ENCODE assay signal across 9 cellular contexts in genomic region chr6:42959917-42960242, GRCh38. TPM values are rescaled to one million over a fixed set of nuclear protein-coding genes. Genes with fewer than 3 reads are reported as not detected.
DNase-seq lines count a peak whose midpoint lies in the region; ATAC-seq, FAIRE-seq and TF ChIP-seq lines count a peak whose summit lies in the region.
"Had no signal": no experiment of that assay in that cellular context is flagged by ENCODE, and none has a peak within 500 bp of the region (broad histone marks: within the 10 kb centered on the region; RNA-seq: fewer than 3 reads in every experiment).

No MANE protein-coding gene starts in this region.

- H3K4me2 ChIP-seq in HepG2 (ENCODE audit: low read depth, low read length): peak overlapping the region; percentile 94

- H3K4me3 ChIP-seq in cardiac fibroblast (replicated peaks in 1 of 2; ENCODE audit: low read depth in 2 of 2, low read length in 2 of 2) (peak overlapping the region; percentile 44 to 47), HepG2 (replicated peaks in 1 of 3; ENCODE audit: insufficient read depth in 1 of 3, low read depth in 2 of 3, low read length in 3 of 3) (peak overlapping the region; percentile 58 to 81 (median 66)), stomach smooth muscle (ENCODE audit: low read length in 2 of 2) (peak overlapping the region; percentile 62 to 76)

- peak; percentile 77 for FAIRE-seq in HepG2 (lab: Jason Lieb, UNC)

- peaks cover 11% of the 10 kb centered on the region for H3K4me1 Mint-ChIP-seq in activated CD4-positive, alpha-beta T cell treated with anti-CD3 and anti-CD28 coated beads for 36 hours

- peak overlapping the region; percentile 31 for H3K4me3 Mint-ChIP-seq in activated CD4-positive, alpha-beta T cell treated with anti-CD3 and anti-CD28 coated beads for 36 hours

- peak overlapping the region; percentile 55 for H2AFZ ChIP-seq in HepG2 (ENCODE audit: low read length)

- POLR2A ChIA-PET in activated CD4-positive, alpha-beta T cell treated with anti-CD3 and anti-CD28 coated beads for 36 hours (lab: Charles Lee): interaction anchor here (0.6 kb wide), 1 partner anchor 17 kb away, joined by 4 read pairs; no protein-coding TSS in a partner anchor
- POLR2A ChIA-PET in HepG2 (lab: Yijun Ruan, JAX): interaction anchor here (0.8 to 4.3 kb wide), 14 partner anchors 10 to 116 kb away, joined by 3 to 36 read pairs (median 6); partner anchors contain the start of genes CNPY3, CUL7, KLC4 and KLHDC3

- H3K36me3 ChIP-seq in HepG2 (replicated peaks in 1 of 2; ENCODE audit: control insufficient read depth in 1 of 2, insufficient read depth in 2 of 2, low read length in 2 of 2) (0 out of 5 replicates have a peak, but pooled peaks cover 0 to 1% of the 10 kb centered on the region in 2 experiments), stomach smooth muscle (ENCODE audit: control insufficient read depth in 2 of 2, insufficient read depth in 2 of 2, low read length in 2 of 2) (peaks cover 5 to 8% of the 10 kb centered on the region in 2 donors)

- peaks cover 11% of the 10 kb centered on the region for H3K36me3 Mint-ChIP-seq in activated CD4-positive, alpha-beta T cell treated with anti-CD3 and anti-CD28 coated beads for 36 hours (ENCODE audit: low read depth)

- no peaks in the 10 kb centered on the region for H3K9me3 Mint-ChIP-seq in activated CD4-positive, alpha-beta T cell treated with anti-CD3 and anti-CD28 coated beads for 36 hours (ENCODE audit: low read depth)

- H3K4me1 ChIP-seq in HepG2 (ENCODE audit: insufficient read depth, low read length): peaks cover 18% of the 10 kb centered on the region
- H3K4me1 ChIP-seq in stomach smooth muscle (ENCODE audit: control insufficient read depth, insufficient read depth, low read length): peaks cover 16% of the 10 kb centered on the region

- peak overlapping the region; percentile 26 for H3K9ac ChIP-seq in HepG2 (ENCODE audit: insufficient read depth, low read depth, low read length)
- no peak overlapping the region for H3K9ac ChIP-seq in stomach smooth muscle (ENCODE audit: low read length in 2 of 2)

- intact Hi-C loops in activated CD4-positive, alpha-beta T cell treated with anti-CD3 and anti-CD28 coated beads for 36 hours (cut with DNase I, micrococcal nuclease): loop anchor here in 1 of 2 experiments (10.0 kb wide), 1 partner anchor 185 kb away; no protein-coding TSS in a partner anchor
- intact Hi-C loops in HepG2 (cut with micrococcal nuclease; ENCODE audit: unreplicated experiment): loop anchor here (1.0 to 5.0 kb wide), 2 partner anchors 52 to 59 kb away; partner anchors contain the start of genes KLHDC3 and MEA1

- H3K27ac ChIP-seq in HepG2 (ENCODE audit: extremely low read length, insufficient read depth, low read length) (no peak overlapping the region), stomach smooth muscle (ENCODE audit: low read length) (no peak overlapping the region)

- ATAC-seq in activated CD4-positive, alpha-beta T cell treated with anti-CD3 and anti-CD28 coated beads for 36 hours: no peak
- ATAC-seq in HepG2: no peak

- TF ChIP-seq EP300 in HepG2 (IDR thresholded peaks at IDR 0.05; ENCODE audit: low read depth in 2 of 2, low read length in 2 of 2) (no peak), HepG2 (CRISPR knock-in tag; IDR thresholded peaks at IDR 0.05; ENCODE audit: borderline replicate concordance) (no peak)

- in situ Hi-C loops in HepG2 (cut with HindIII; ENCODE audit: extremely low pct_ligation_motif_present, low pct_unique_long_range_greater_than_20kb): no loop called here

- TF ChIP-seq POLR2A in HepG2 (IDR thresholded peaks at IDR 0.05; ENCODE audit: insufficient read depth in 1 of 2, low read depth in 2 of 2, low read length in 2 of 2): no peak

- DNase-seq in activated CD4-positive, alpha-beta T cell treated with anti-CD3 and anti-CD28 coated beads for 36 hours: no peak
- DNase-seq in activated CD4-positive, alpha-beta T cell treated with anti-CD3 and anti-CD28 coated beads for 4 hours: no peak
- DNase-seq in cardiac fibroblast (ENCODE audit: low read depth in 2 of 2) (no peak), HepG2 (ENCODE audit: low spot score) (no peak), GM19240 (ENCODE audit: insufficient read length, low spot score) (no peak), activated gamma-delta T cell treated with Interleukin-2 at 50 U/mL for 16 hours (no peak), T-helper 9 cell (no peak)
- DNase-seq: NK-92 treated with Interleukin-12 subunit alpha and Interleukin-12 subunit beta, amount 100 ng/mL, for 24 hours had no signal

- H3K9me3 ChIP-seq in HepG2 (ENCODE audit: low read length) (no peaks in the 10 kb centered on the region), stomach smooth muscle (ENCODE audit: control insufficient read depth in 2 of 2, low read length in 2 of 2) (no peaks in the 10 kb centered on the region)

- no peaks in the 10 kb centered on the region for H4K20me1 ChIP-seq in HepG2 (ENCODE audit: insufficient read depth, low read length)

- H3K27ac Mint-ChIP-seq in activated CD4-positive, alpha-beta T cell treated with anti-CD3 and anti-CD28 coated beads for 36 hours: no peak overlapping the region

- no peak for TF ChIP-seq RAD21 in HepG2 (CRISPR knock-in tag; IDR thresholded peaks at IDR 0.05)

- H3K27me3 ChIP-seq in HepG2 (ENCODE audit: control insufficient read depth in 1 of 2, insufficient read depth in 2 of 2, low read length in 2 of 2) (no peaks in the 10 kb centered on the region; a peak in 1 of 5 replicates), stomach smooth muscle (ENCODE audit: control insufficient read depth in 1 of 2, insufficient read depth in 2 of 2, low read length in 2 of 2) (no peaks in the 10 kb centered on the region)

- CTCF ChIA-PET in activated CD4-positive, alpha-beta T cell treated with anti-CD3 and anti-CD28 coated beads for 36 hours (lab: Charles Lee): interaction anchor here (0.6 to 1.7 kb wide), 2 partner anchors 35 to 184 kb away, joined by 4 to 5 read pairs; no protein-coding TSS in a partner anchor
- CTCF ChIA-PET in HepG2 (lab: Yijun Ruan, JAX; ENCODE audit: low intra/inter-chr PET ratio, low total read pairs): no interaction called here

- WGBS in HepG2 (ENCODE audit: low lambda C conversion rate): 3% methylated on average over 13 of the region's 13 CpGs

- TSS peak; percentile 51 for BruUV-seq in HepG2 (replicated peaks; lab: Mats Ljungman, UMichigan)

- no peak for TF ChIP-seq CTCF in cardiac fibroblast (IDR thresholded peaks at IDR 0.05; ENCODE audit: low read depth, low read length)
- TF ChIP-seq CTCF in HepG2 (CRISPR knock-in tag; IDR thresholded peaks at IDR 0.05): no peak

- no peaks in the 10 kb centered on the region for H3K27me3 Mint-ChIP-seq in activated CD4-positive, alpha-beta T cell treated with anti-CD3 and anti-CD28 coated beads for 36 hours

- H3K79me2 ChIP-seq in HepG2 (ENCODE audit: insufficient read depth, low read length): no peaks in the 10 kb centered on the region

RNA-seq across cellular contexts. Expression of gene GNMT, which starts 0.7 kb away (rescaled TPM):
- under 1 TPM in 1 of 2 experiments, not detected in 1; 0.50 TPM for total RNA-seq in activated CD4-positive, alpha-beta T cell treated with anti-CD3 and anti-CD28 coated beads for 36 hours
- total RNA-seq in HepG2 (2016; rRNA removed; fragmentation: Illumina TruSeq; extraction: Trizol): 7.0 and 7.3 TPM in 2 replicates
- 3.1 and 3.3 TPM in 2 replicates for total RNA-seq in HepG2 (2016; cell fraction: cytosol; rRNA removed; fragmentation: Illumina TruSeq; extraction: Trizol; ENCODE audit: low read depth)
- 6.8 and 9.0 TPM in 2 replicates for total RNA-seq in HepG2 (2016; cell fraction: insoluble cytoplasmic fraction; rRNA removed; fragmentation: Illumina TruSeq; extraction: Trizol)
- total RNA-seq in HepG2 (2016; cell fraction: membrane; rRNA removed; fragmentation: Illumina TruSeq; extraction: Trizol): 3.4 and 3.5 TPM in 2 replicates
- 3.4 and 3.9 TPM in 2 replicates for total RNA-seq in HepG2 (2016; cell fraction: nucleus; rRNA removed; fragmentation: Illumina TruSeq; extraction: Trizol)
- 2.8 and 3.8 TPM in 2 replicates for polyA plus RNA-seq in HepG2 (2011; rRNA removed)
- polyA plus RNA-seq in HepG2 (2011; cell fraction: cytosol; rRNA removed): 4.4 and 5.1 TPM in 2 replicates
- 3.3 and 3.5 TPM in 2 replicates for polyA plus RNA-seq in HepG2 (2011; cell fraction: nucleus; rRNA removed)
- polyA plus RNA-seq in HepG2 (2012): 1.8 and 3.1 TPM in 2 replicates
- 2.8 and 3.0 TPM in 2 replicates for polyA plus RNA-seq in HepG2 (2016; cell fraction: cytosol; fragmentation: Illumina TruSeq; extraction: Trizol; ENCODE audit: low read depth)
- 7.2 and 7.5 TPM in 2 replicates for polyA plus RNA-seq in HepG2 (2016; cell fraction: insoluble cytoplasmic fraction; fragmentation: Illumina TruSeq; extraction: Trizol; ENCODE audit: low read depth)
- 2.2 and 2.4 TPM in 2 replicates for polyA plus RNA-seq in HepG2 (2016; cell fraction: membrane; fragmentation: Illumina TruSeq; extraction: Trizol; ENCODE audit: low read depth)
- polyA plus RNA-seq in HepG2 (2016; cell fraction: nucleus; fragmentation: Illumina TruSeq; extraction: Trizol; ENCODE audit: insufficient read depth, low read depth): 6.3 and 6.4 TPM in 2 replicates
- 0.33 and 2.7 TPM in 2 replicates for polyA minus RNA-seq in HepG2 (2011; rRNA and poly(A)+ RNA removed; ENCODE audit: low replicate concordance)
- polyA minus RNA-seq in HepG2 (2011; cell fraction: cytosol; rRNA and poly(A)+ RNA removed): 0.79 and 1.4 TPM in 2 replicates
- polyA minus RNA-seq in HepG2 (2011; cell fraction: nucleus; rRNA and poly(A)+ RNA removed): 0.52 and 0.62 TPM in 2 replicates

RNA-seq across cellular contexts. Expression of gene PEX6, which starts 19.1 kb away (rescaled TPM):
- 10 to 100 TPM; 10.7 to 14.6 TPM for total RNA-seq in activated CD4-positive, alpha-beta T cell treated with anti-CD3 and anti-CD28 coated beads for 36 hours
- 3.6 and 5.1 TPM in 2 replicates for total RNA-seq in HepG2 (2016; rRNA removed; fragmentation: Illumina TruSeq; extraction: Trizol)
- 0.61 and 1.2 TPM in 2 replicates for total RNA-seq in HepG2 (2016; cell fraction: cytosol; rRNA removed; fragmentation: Illumina TruSeq; extraction: Trizol; ENCODE audit: low read depth)
- 2.9 and 4.9 TPM in 2 replicates for total RNA-seq in HepG2 (2016; cell fraction: insoluble cytoplasmic fraction; rRNA removed; fragmentation: Illumina TruSeq; extraction: Trizol)
- 2.1 TPM in 2 replicates for total RNA-seq in HepG2 (2016; cell fraction: membrane; rRNA removed; fragmentation: Illumina TruSeq; extraction: Trizol)
- 5.5 and 5.6 TPM in 2 replicates for total RNA-seq in HepG2 (2016; cell fraction: nucleus; rRNA removed; fragmentation: Illumina TruSeq; extraction: Trizol)
- 6.7 and 8.5 TPM in 2 replicates for polyA plus RNA-seq in HepG2 (2011; rRNA removed)
- 5.0 and 6.5 TPM in 2 replicates for polyA plus RNA-seq in HepG2 (2011; cell fraction: cytosol; rRNA removed)
- polyA plus RNA-seq in HepG2 (2011; cell fraction: nucleus; rRNA removed): 46.4 and 54.7 TPM in 2 replicates
- polyA plus RNA-seq in HepG2 (2012): 8.5 and 12.2 TPM in 2 replicates
- polyA plus RNA-seq in HepG2 (2016; cell fraction: cytosol; fragmentation: Illumina TruSeq; extraction: Trizol; ENCODE audit: low read depth): 0.38 and 0.54 TPM in 2 replicates
- polyA plus RNA-seq in HepG2 (2016; cell fraction: insoluble cytoplasmic fraction; fragmentation: Illumina TruSeq; extraction: Trizol; ENCODE audit: low read depth): 2.3 and 3.1 TPM in 2 replicates
- polyA plus RNA-seq in HepG2 (2016; cell fraction: membrane; fragmentation: Illumina TruSeq; extraction: Trizol; ENCODE audit: low read depth): 1.00 and 1.0 TPM in 2 replicates
- 8.5 and 8.9 TPM in 2 replicates for polyA plus RNA-seq in HepG2 (2016; cell fraction: nucleus; fragmentation: Illumina TruSeq; extraction: Trizol; ENCODE audit: insufficient read depth, low read depth)
- polyA minus RNA-seq in HepG2 (2011; rRNA and poly(A)+ RNA removed; ENCODE audit: low replicate concordance): 13.3 and 14.3 TPM in 2 replicates
- polyA minus RNA-seq in HepG2 (2011; cell fraction: cytosol; rRNA and poly(A)+ RNA removed): 4.7 and 7.1 TPM in 2 replicates
- polyA minus RNA-seq in HepG2 (2011; cell fraction: nucleus; rRNA and poly(A)+ RNA removed): 7.8 and 8.2 TPM in 2 replicates

RNA-seq across cellular contexts. Expression of gene PPP2R5D, which starts 24.5 kb away (rescaled TPM):
- total RNA-seq in activated CD4-positive, alpha-beta T cell treated with anti-CD3 and anti-CD28 coated beads for 36 hours: 10 to 100 TPM; 51.0 to 57.3 TPM
- 55.6 and 60.4 TPM in 2 replicates for total RNA-seq in HepG2 (2016; rRNA removed; fragmentation: Illumina TruSeq; extraction: Trizol)
- 8.7 and 10.0 TPM in 2 replicates for total RNA-seq in HepG2 (2016; cell fraction: cytosol; rRNA removed; fragmentation: Illumina TruSeq; extraction: Trizol; ENCODE audit: low read depth)
- total RNA-seq in HepG2 (2016; cell fraction: insoluble cytoplasmic fraction; rRNA removed; fragmentation: Illumina TruSeq; extraction: Trizol): 50.4 and 57.8 TPM in 2 replicates
- 26.0 and 26.2 TPM in 2 replicates for total RNA-seq in HepG2 (2016; cell fraction: membrane; rRNA removed; fragmentation: Illumina TruSeq; extraction: Trizol)
- total RNA-seq in HepG2 (2016; cell fraction: nucleus; rRNA removed; fragmentation: Illumina TruSeq; extraction: Trizol): 32.7 and 35.1 TPM in 2 replicates
- polyA plus RNA-seq in HepG2 (2011; rRNA removed): 39.4 and 53.7 TPM in 2 replicates
- polyA plus RNA-seq in HepG2 (2011; cell fraction: cytosol; rRNA removed): 41.3 and 44.3 TPM in 2 replicates
- polyA plus RNA-seq in HepG2 (2011; cell fraction: nucleus; rRNA removed): 50.5 and 51.8 TPM in 2 replicates
- polyA plus RNA-seq in HepG2 (2012): 34.9 and 36.8 TPM in 2 replicates
- 7.3 and 8.1 TPM in 2 replicates for polyA plus RNA-seq in HepG2 (2016; cell fraction: cytosol; fragmentation: Illumina TruSeq; extraction: Trizol; ENCODE audit: low read depth)
- polyA plus RNA-seq in HepG2 (2016; cell fraction: insoluble cytoplasmic fraction; fragmentation: Illumina TruSeq; extraction: Trizol; ENCODE audit: low read depth): 57.4 and 66.7 TPM in 2 replicates
- 15.9 and 19.4 TPM in 2 replicates for polyA plus RNA-seq in HepG2 (2016; cell fraction: membrane; fragmentation: Illumina TruSeq; extraction: Trizol; ENCODE audit: low read depth)
- 64.1 and 68.3 TPM in 2 replicates for polyA plus RNA-seq in HepG2 (2016; cell fraction: nucleus; fragmentation: Illumina TruSeq; extraction: Trizol; ENCODE audit: insufficient read depth, low read depth)
- polyA minus RNA-seq in HepG2 (2011; rRNA and poly(A)+ RNA removed; ENCODE audit: low replicate concordance): 93.1 and 95.5 TPM in 2 replicates
- 33.1 and 38.4 TPM in 2 replicates for polyA minus RNA-seq in HepG2 (2011; cell fraction: cytosol; rRNA and poly(A)+ RNA removed)
- 16.5 and 18.2 TPM in 2 replicates for polyA minus RNA-seq in HepG2 (2011; cell fraction: nucleus; rRNA and poly(A)+ RNA removed)

RNA-seq across cellular contexts. Expression of gene CNPY3, which starts 30.6 kb away (rescaled TPM):
- 10 to 100 TPM; 33.0 to 34.3 TPM for total RNA-seq in activated CD4-positive, alpha-beta T cell treated with anti-CD3 and anti-CD28 coated beads for 36 hours
- 31.4 and 60.2 TPM in 2 replicates for total RNA-seq in HepG2 (2016; rRNA removed; fragmentation: Illumina TruSeq; extraction: Trizol)
- 25.4 and 31.7 TPM in 2 replicates for total RNA-seq in HepG2 (2016; cell fraction: cytosol; rRNA removed; fragmentation: Illumina TruSeq; extraction: Trizol; ENCODE audit: low read depth)
- total RNA-seq in HepG2 (2016; cell fraction: insoluble cytoplasmic fraction; rRNA removed; fragmentation: Illumina TruSeq; extraction: Trizol): 32.0 and 60.7 TPM in 2 replicates
- 38.9 and 45.0 TPM in 2 replicates for total RNA-seq in HepG2 (2016; cell fraction: membrane; rRNA removed; fragmentation: Illumina TruSeq; extraction: Trizol)
- total RNA-seq in HepG2 (2016; cell fraction: nucleus; rRNA removed; fragmentation: Illumina TruSeq; extraction: Trizol): 42.6 and 49.4 TPM in 2 replicates
- 38.3 and 42.3 TPM in 2 replicates for polyA plus RNA-seq in HepG2 (2011; rRNA removed)
- 43.4 and 51.8 TPM in 2 replicates for polyA plus RNA-seq in HepG2 (2011; cell fraction: cytosol; rRNA removed)
- 30.8 and 35.3 TPM in 2 replicates for polyA plus RNA-seq in HepG2 (2011; cell fraction: nucleus; rRNA removed)
- 51.7 and 54.0 TPM in 2 replicates for polyA plus RNA-seq in HepG2 (2012)
- 38.7 and 48.0 TPM in 2 replicates for polyA plus RNA-seq in HepG2 (2016; cell fraction: cytosol; fragmentation: Illumina TruSeq; extraction: Trizol; ENCODE audit: low read depth)
- polyA plus RNA-seq in HepG2 (2016; cell fraction: insoluble cytoplasmic fraction; fragmentation: Illumina TruSeq; extraction: Trizol; ENCODE audit: low read depth): 35.6 and 38.7 TPM in 2 replicates
- polyA plus RNA-seq in HepG2 (2016; cell fraction: membrane; fragmentation: Illumina TruSeq; extraction: Trizol; ENCODE audit: low read depth): 44.3 and 50.0 TPM in 2 replicates
- polyA plus RNA-seq in HepG2 (2016; cell fraction: nucleus; fragmentation: Illumina TruSeq; extraction: Trizol; ENCODE audit: insufficient read depth, low read depth): 94.9 and 101 TPM in 2 replicates
- 28.5 and 45.2 TPM in 2 replicates for polyA minus RNA-seq in HepG2 (2011; rRNA and poly(A)+ RNA removed; ENCODE audit: low replicate concordance)
- 16.2 and 20.4 TPM in 2 replicates for polyA minus RNA-seq in HepG2 (2011; cell fraction: cytosol; rRNA and poly(A)+ RNA removed)
- polyA minus RNA-seq in HepG2 (2011; cell fraction: nucleus; rRNA and poly(A)+ RNA removed): 9.7 and 11.9 TPM in 2 replicates

RNA-seq across cellular contexts. Expression of gene PTCRA, which starts 44.0 kb away (rescaled TPM):
- not detected for total RNA-seq in activated CD4-positive, alpha-beta T cell treated with anti-CD3 and anti-CD28 coated beads for 36 hours
- total RNA-seq in HepG2 (2016; rRNA removed; fragmentation: Illumina TruSeq; extraction: Trizol): not detected in 2 replicates
- not detected in 2 replicates for total RNA-seq in HepG2 (2016; cell fraction: cytosol; rRNA removed; fragmentation: Illumina TruSeq; extraction: Trizol; ENCODE audit: low read depth)
- not detected in 2 replicates for total RNA-seq in HepG2 (2016; cell fraction: insoluble cytoplasmic fraction; rRNA removed; fragmentation: Illumina TruSeq; extraction: Trizol)
- total RNA-seq in HepG2 (2016; cell fraction: membrane; rRNA removed; fragmentation: Illumina TruSeq; extraction: Trizol): not detected in 2 replicates
- not detected in 2 replicates for total RNA-seq in HepG2 (2016; cell fraction: nucleus; rRNA removed; fragmentation: Illumina TruSeq; extraction: Trizol)
- not detected in 2 replicates for polyA plus RNA-seq in HepG2 (2011; rRNA removed)
- polyA plus RNA-seq in HepG2 (2011; cell fraction: cytosol; rRNA removed): not detected in 2 replicates
- 0.12 and 0.51 TPM in 2 replicates for polyA plus RNA-seq in HepG2 (2011; cell fraction: nucleus; rRNA removed)
- not detected in 2 replicates for polyA plus RNA-seq in HepG2 (2012)
- not detected in 2 replicates for polyA plus RNA-seq in HepG2 (2016; cell fraction: cytosol; fragmentation: Illumina TruSeq; extraction: Trizol; ENCODE audit: low read depth)
- polyA plus RNA-seq in HepG2 (2016; cell fraction: insoluble cytoplasmic fraction; fragmentation: Illumina TruSeq; extraction: Trizol; ENCODE audit: low read depth): not detected in 2 replicates
- not detected in 2 replicates for polyA plus RNA-seq in HepG2 (2016; cell fraction: membrane; fragmentation: Illumina TruSeq; extraction: Trizol; ENCODE audit: low read depth)
- polyA plus RNA-seq in HepG2 (2016; cell fraction: nucleus; fragmentation: Illumina TruSeq; extraction: Trizol; ENCODE audit: insufficient read depth, low read depth): not detected in 2 replicates
- polyA minus RNA-seq in HepG2 (2011; rRNA and poly(A)+ RNA removed; ENCODE audit: low replicate concordance): not detected in 2 replicates
- not detected in 2 replicates for polyA minus RNA-seq in HepG2 (2011; cell fraction: cytosol; rRNA and poly(A)+ RNA removed)
- polyA minus RNA-seq in HepG2 (2011; cell fraction: nucleus; rRNA and poly(A)+ RNA removed): not detected in 2 replicates
